ENCODE assay signal across 21 cellular contexts in the genomic region with DNA sequence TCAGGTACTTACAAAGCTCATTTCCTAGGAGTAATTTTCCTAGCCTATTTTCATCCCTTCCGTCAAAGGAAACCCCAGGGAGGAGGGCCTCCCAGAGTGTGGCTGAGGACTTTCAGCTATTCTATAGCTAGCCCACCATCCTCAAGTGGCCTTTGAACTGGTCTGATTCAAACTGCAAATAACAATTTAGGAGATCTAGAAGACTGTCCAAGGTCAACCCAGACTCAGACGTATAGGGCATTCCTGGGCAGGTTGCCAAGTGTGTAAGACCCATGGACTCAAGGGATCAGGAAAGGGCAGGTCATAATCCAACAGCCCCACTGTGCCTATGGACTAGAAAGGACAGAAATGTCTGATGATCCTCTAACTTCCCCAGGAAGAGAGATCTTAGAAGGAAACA.
"Had no signal": no experiment of that assay in that cellular context is flagged by ENCODE, and none has a peak within 500 bp of the region (broad histone marks: within the 10 kb centered on the region; RNA-seq: fewer than 3 reads in every experiment).

No MANE protein-coding gene starts in this region.

- H3K4me1 ChIP-seq: colonic mucosa, foreskin keratinocyte had no signal

- FAIRE-seq: endothelial cell of umbilical vein, kidney had no signal

- H3K4me3 ChIP-seq: colonic mucosa, left ventricle myocardium inferior, lower lobe of right lung, sigmoid colon, skin epidermis, stomach, thoracic aorta, transverse colon had no signal

- H3K4me3 Mint-ChIP-seq: memory B cell; natural killer cell treated with Interleukin-12 subunit alpha and Interleukin-12 subunit beta and Interleukin-15 and Interleukin-18, amount 100 ng/mL, for 72 hours had no signal

- H3K9me3 Mint-ChIP-seq: memory B cell; natural killer cell treated with Interleukin-12 subunit alpha and Interleukin-12 subunit beta and Interleukin-15 and Interleukin-18, amount 100 ng/mL, for 72 hours had no signal

- H3K36me3 ChIP-seq: colonic mucosa, left ventricle myocardium inferior, lower lobe of right lung, neutrophil, sigmoid colon, stomach, thoracic aorta, transverse colon had no signal

- H3K36me3 Mint-ChIP-seq: memory B cell; natural killer cell treated with Interleukin-12 subunit alpha and Interleukin-12 subunit beta and Interleukin-15 and Interleukin-18, amount 100 ng/mL, for 72 hours had no signal

- H3K9me3 ChIP-seq: colonic mucosa, left ventricle myocardium inferior, lower lobe of right lung, neutrophil, sigmoid colon, stomach, thoracic aorta, transverse colon had no signal

- H3K27ac ChIP-seq: colonic mucosa, foreskin keratinocyte, left ventricle myocardium inferior, lower lobe of right lung, neutrophil, sigmoid colon, skin epidermis, stomach, thoracic aorta, transverse colon had no signal

- H3K27ac Mint-ChIP-seq: memory B cell; natural killer cell treated with Interleukin-12 subunit alpha and Interleukin-12 subunit beta and Interleukin-15 and Interleukin-18, amount 100 ng/mL, for 72 hours had no signal

- ATAC-seq: foreskin keratinocyte; left cardiac atrium; lower lobe of right lung; natural killer cell treated with Interleukin-12 subunit alpha and Interleukin-12 subunit beta and Interleukin-15 and Interleukin-18, amount 100 ng/mL, for 72 hours had no signal

- H3K27me3 ChIP-seq: colonic mucosa, neutrophil, sigmoid colon had no signal

- DNase-seq: colonic mucosa; dermis blood vessel endothelial cell; erythroblast; foreskin keratinocyte; kidney; left cardiac atrium; left ventricle myocardium inferior; lower lobe of right lung; midbrain; posterior cingulate gyrus; sigmoid colon; stimulated activated CD4-positive, alpha-beta T cell treated with anti-CD3 and anti-CD28 coated beads, Interleukin-12 subunit alpha, Interleukin-12 subunit beta, amount 100 ng/mL, for 4 hours; stimulated activated naive CD4-positive, alpha-beta T cell; stomach; transverse colon had no signal
